Comparison of ENCODE assay signal across 1 cellular context in the genomic region with DNA sequence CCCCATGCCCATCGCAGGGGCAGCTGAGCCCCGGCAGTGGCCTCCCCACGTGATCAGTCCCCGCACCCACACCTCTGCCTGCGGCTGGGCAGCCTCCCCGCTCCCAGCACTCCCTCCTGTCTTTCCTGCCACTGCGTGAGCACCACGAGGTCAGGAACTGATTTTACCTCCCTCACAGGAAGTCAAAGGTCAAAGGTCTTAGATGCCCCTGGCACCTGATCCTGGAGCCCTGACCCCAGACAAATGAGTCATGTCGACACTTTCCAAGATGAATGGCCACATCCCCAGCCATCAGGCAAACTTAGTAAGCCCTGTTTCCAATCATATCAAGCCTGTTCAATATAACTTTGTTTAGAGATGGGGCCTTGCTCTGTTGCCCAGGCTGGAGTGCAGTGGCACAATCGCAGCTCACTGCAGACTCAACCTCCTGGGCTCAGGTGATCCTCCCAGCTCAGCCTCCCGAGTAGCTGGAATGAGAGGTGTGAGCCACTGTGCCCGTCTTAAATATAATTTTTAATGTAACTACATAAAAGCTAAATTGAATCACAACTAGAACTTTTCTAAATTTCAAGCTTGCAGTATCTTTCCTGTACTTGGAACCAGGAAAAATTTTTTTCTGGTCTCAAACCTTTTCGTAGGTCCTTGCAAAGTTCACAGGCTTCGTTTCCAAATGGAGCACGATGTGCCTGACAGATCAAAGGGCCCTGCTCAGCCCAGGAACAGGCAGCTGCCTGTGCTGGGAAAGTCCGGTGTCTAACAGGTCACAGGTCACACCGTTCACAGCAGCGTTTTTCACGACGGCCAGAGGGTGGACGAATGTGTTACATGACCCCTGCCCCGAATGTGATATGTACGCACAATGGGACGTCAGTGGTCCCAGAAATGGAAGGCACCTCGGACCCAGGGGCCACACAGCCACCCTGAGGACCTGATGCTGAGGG.
TF ChIP-seq lines count a peak whose summit lies in the region.

No MANE protein-coding gene starts in this region.

TF ChIP-seq in HepG2, 621 proteins besides CTCF, POLR2A, EP300 and RAD21 (continued from another document and continues in another):
- TF ChIP-seq, protein P1, sequence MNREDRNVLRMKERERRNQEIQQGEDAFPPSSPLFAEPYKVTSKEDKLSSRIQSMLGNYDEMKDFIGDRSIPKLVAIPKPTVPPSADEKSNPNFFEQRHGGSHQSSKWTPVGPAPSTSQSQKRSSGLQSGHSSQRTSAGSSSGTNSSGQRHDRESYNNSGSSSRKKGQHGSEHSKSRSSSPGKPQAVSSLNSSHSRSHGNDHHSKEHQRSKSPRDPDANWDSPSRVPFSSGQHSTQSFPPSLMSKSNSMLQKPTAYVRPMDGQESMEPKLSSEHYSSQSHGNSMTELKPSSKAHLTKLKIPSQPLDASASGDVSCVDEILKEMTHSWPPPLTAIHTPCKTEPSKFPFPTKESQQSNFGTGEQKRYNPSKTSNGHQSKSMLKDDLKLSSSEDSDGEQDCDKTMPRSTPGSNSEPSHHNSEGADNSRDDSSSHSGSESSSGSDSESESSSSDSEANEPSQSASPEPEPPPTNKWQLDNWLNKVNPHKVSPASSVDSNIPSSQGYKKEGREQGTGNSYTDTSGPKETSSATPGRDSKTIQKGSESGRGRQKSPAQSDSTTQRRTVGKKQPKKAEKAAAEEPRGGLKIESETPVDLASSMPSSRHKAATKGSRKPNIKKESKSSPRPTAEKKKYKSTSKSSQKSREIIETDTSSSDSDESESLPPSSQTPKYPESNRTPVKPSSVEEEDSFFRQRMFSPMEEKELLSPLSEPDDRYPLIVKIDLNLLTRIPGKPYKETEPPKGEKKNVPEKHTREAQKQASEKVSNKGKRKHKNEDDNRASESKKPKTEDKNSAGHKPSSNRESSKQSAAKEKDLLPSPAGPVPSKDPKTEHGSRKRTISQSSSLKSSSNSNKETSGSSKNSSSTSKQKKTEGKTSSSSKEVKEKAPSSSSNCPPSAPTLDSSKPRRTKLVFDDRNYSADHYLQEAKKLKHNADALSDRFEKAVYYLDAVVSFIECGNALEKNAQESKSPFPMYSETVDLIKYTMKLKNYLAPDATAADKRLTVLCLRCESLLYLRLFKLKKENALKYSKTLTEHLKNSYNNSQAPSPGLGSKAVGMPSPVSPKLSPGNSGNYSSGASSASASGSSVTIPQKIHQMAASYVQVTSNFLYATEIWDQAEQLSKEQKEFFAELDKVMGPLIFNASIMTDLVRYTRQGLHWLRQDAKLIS (CRISPR knock-in tag; IDR thresholded peaks at IDR 0.05): no peak
- TF ChIP-seq ZNF530 (CRISPR knock-in tag; IDR thresholded peaks at IDR 0.05; ENCODE audit: low read depth): 0 out of 2 replicates have a peak, but pooled peaks have one; percentile 53
- TF ChIP-seq KLF12 (CRISPR knock-in tag; IDR thresholded peaks at IDR 0.05; ENCODE audit: borderline replicate concordance): no peak
- TF ChIP-seq, protein P2, sequence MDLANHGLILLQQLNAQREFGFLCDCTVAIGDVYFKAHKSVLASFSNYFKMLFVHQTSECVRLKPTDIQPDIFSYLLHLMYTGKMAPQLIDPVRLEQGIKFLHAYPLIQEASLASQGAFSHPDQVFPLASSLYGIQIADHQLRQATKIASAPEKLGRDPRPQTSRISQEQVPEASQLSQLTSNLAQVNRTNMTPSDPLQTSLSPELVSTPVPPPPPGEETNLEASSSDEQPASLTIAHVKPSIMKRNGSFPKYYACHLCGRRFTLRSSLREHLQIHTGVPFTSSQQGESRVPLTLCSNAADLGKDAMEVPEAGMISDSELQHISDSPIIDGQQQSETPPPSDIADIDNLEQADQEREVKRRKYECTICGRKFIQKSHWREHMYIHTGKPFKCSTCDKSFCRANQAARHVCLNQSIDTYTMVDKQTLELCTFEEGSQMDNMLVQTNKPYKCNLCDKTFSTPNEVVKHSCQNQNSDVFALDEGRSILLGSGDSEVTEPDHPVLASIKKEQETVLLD (CRISPR knock-in tag; IDR thresholded peaks at IDR 0.05; ENCODE audit: low read depth): peak; percentile 60
- no peak for TF ChIP-seq KDM5A (IDR thresholded peaks at IDR 0.05; ENCODE audit: borderline replicate concordance, low read length)
- TF ChIP-seq AGO2 (optimal IDR thresholded peaks at IDR 0.05; ENCODE audit: low read depth, low read length): no peak
- TF ChIP-seq HOXA3 (CRISPR knock-in tag; IDR thresholded peaks at IDR 0.05): peak; percentile 69
- TF ChIP-seq AGO1 (IDR thresholded peaks at IDR 0.05; ENCODE audit: low read depth, low read length, poor library complexity, severe bottlenecking): no peak
- no peak for TF ChIP-seq ZNF160 (CRISPR knock-in tag; IDR thresholded peaks at IDR 0.05)
- TF ChIP-seq ZSCAN31 (CRISPR knock-in tag; IDR thresholded peaks at IDR 0.05; ENCODE audit: low read depth): no peak
- TF ChIP-seq SATB2 (CRISPR knock-in tag; IDR thresholded peaks at IDR 0.05): no peak
- no peak for TF ChIP-seq TCF12 (IDR thresholded peaks at IDR 0.05)
- no peak for TF ChIP-seq TCF12 (CRISPR knock-in tag; IDR thresholded peaks at IDR 0.05)
- TF ChIP-seq, protein P3, sequence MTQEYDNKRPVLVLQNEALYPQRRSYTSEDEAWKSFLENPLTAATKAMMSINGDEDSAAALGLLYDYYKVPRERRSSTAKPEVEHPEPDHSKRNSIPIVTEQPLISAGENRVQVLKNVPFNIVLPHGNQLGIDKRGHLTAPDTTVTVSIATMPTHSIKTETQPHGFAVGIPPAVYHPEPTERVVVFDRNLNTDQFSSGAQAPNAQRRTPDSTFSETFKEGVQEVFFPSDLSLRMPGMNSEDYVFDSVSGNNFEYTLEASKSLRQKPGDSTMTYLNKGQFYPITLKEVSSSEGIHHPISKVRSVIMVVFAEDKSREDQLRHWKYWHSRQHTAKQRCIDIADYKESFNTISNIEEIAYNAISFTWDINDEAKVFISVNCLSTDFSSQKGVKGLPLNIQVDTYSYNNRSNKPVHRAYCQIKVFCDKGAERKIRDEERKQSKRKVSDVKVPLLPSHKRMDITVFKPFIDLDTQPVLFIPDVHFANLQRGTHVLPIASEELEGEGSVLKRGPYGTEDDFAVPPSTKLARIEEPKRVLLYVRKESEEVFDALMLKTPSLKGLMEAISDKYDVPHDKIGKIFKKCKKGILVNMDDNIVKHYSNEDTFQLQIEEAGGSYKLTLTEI (CRISPR knock-in tag; conservative IDR thresholded peaks at IDR 0.05): no peak
- TF ChIP-seq, protein P4, sequence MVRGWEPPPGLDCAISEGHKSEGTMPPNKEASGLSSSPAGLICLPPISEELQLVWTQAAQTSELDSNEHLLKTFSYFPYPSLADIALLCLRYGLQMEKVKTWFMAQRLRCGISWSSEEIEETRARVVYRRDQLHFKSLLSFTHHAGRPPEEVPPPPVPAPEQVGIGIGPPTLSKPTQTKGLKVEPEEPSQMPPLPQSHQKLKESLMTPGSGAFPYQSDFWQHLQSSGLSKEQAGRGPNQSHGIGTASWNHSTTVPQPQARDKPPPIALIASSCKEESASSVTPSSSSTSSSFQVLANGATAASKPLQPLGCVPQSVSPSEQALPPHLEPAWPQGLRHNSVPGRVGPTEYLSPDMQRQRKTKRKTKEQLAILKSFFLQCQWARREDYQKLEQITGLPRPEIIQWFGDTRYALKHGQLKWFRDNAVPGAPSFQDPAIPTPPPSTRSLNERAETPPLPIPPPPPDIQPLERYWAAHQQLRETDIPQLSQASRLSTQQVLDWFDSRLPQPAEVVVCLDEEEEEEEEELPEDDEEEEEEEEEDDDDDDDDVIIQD (CRISPR knock-in tag; IDR thresholded peaks at IDR 0.05; ENCODE audit: low read depth): no peak; the same call in 1 of the 2 replicates
- TF ChIP-seq, protein P5, sequence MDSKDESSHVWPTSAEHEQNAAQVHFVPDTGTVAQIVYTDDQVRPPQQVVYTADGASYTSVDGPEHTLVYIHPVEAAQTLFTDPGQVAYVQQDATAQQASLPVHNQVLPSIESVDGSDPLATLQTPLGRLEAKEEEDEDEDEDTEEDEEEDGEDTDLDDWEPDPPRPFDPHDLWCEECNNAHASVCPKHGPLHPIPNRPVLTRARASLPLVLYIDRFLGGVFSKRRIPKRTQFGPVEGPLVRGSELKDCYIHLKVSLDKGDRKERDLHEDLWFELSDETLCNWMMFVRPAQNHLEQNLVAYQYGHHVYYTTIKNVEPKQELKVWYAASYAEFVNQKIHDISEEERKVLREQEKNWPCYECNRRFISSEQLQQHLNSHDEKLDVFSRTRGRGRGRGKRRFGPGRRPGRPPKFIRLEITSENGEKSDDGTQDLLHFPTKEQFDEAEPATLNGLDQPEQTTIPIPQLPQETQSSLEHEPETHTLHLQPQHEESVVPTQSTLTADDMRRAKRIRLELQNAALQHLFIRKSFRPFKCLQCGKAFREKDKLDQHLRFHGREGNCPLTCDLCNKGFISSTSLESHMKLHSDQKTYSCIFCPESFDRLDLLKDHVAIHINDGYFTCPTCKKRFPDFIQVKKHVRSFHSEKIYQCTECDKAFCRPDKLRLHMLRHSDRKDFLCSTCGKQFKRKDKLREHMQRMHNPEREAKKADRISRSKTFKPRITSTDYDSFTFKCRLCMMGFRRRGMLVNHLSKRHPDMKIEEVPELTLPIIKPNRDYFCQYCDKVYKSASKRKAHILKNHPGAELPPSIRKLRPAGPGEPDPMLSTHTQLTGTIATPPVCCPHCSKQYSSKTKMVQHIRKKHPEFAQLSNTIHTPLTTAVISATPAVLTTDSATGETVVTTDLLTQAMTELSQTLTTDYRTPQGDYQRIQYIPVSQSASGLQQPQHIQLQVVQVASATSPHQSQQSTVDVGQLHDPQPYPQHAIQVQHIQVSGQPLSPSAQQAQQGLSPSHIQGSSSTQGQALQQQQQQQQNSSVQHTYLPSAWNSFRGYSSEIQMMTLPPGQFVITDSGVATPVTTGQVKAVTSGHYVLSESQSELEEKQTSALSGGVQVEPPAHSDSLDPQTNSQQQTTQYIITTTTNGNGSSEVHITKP (CRISPR knock-in tag; IDR thresholded peaks at IDR 0.05; ENCODE audit: low read depth): no peak
- peak; percentile 41 for TF ChIP-seq IRF2 (CRISPR knock-in tag; IDR thresholded peaks at IDR 0.05)
- no peak for TF ChIP-seq ZNF432 (CRISPR knock-in tag; IDR thresholded peaks at IDR 0.05; ENCODE audit: borderline replicate concordance)
- TF ChIP-seq RXRB (CRISPR knock-in tag; IDR thresholded peaks at IDR 0.05; ENCODE audit: borderline replicate concordance): peak; percentile 90
- no peak for TF ChIP-seq ZNF17 (CRISPR knock-in tag; IDR thresholded peaks at IDR 0.05)
- TF ChIP-seq CBX1 (IDR thresholded peaks at IDR 0.05; ENCODE audit: low read depth): no peak
- no peak for TF ChIP-seq RFXAP (CRISPR knock-in tag; IDR thresholded peaks at IDR 0.05; ENCODE audit: borderline replicate concordance)
- no peak; the same call in none of the 2 replicates for TF ChIP-seq PHF20 (CRISPR knock-in tag; IDR thresholded peaks at IDR 0.05)
- TF ChIP-seq, protein P6, sequence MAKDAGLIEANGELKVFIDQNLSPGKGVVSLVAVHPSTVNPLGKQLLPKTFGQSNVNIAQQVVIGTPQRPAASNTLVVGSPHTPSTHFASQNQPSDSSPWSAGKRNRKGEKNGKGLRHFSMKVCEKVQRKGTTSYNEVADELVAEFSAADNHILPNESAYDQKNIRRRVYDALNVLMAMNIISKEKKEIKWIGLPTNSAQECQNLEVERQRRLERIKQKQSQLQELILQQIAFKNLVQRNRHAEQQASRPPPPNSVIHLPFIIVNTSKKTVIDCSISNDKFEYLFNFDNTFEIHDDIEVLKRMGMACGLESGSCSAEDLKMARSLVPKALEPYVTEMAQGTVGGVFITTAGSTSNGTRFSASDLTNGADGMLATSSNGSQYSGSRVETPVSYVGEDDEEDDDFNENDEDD (CRISPR knock-in tag; IDR thresholded peaks at IDR 0.05; ENCODE audit: borderline replicate concordance): peak; percentile 82; the same call in 1 of the 2 replicates
- no peak for TF ChIP-seq RFX1 (IDR thresholded peaks at IDR 0.05)
- no peak for TF ChIP-seq ATAD3A (CRISPR knock-in tag; IDR thresholded peaks at IDR 0.05)
- peak; percentile 65; the same call in 1 of the 2 replicates for TF ChIP-seq KDM6A (CRISPR knock-in tag; IDR thresholded peaks at IDR 0.05; ENCODE audit: low read depth)
- no peak for TF ChIP-seq ISL2 (CRISPR knock-in tag; IDR thresholded peaks at IDR 0.05)
- TF ChIP-seq ZC3H13 (CRISPR knock-in tag; IDR thresholded peaks at IDR 0.05): no peak
- TF ChIP-seq, protein P7, sequence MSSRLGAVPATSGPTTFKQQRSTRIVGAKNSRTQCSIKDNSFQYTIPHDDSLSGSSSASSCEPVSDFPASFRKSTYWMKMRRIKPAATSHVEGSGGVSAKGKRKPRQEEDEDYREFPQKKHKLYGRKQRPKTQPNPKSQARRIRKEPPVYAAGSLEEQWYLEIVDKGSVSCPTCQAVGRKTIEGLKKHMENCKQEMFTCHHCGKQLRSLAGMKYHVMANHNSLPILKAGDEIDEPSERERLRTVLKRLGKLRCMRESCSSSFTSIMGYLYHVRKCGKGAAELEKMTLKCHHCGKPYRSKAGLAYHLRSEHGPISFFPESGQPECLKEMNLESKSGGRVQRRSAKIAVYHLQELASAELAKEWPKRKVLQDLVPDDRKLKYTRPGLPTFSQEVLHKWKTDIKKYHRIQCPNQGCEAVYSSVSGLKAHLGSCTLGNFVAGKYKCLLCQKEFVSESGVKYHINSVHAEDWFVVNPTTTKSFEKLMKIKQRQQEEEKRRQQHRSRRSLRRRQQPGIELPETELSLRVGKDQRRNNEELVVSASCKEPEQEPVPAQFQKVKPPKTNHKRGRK (CRISPR knock-in tag; IDR thresholded peaks at IDR 0.05): no peak
- TF ChIP-seq SNRNP70 (IDR thresholded peaks at IDR 0.05; ENCODE audit: low read depth, low read length): no peak
- no peak for TF ChIP-seq MBNL3 (CRISPR knock-in tag; conservative IDR thresholded peaks at IDR 0.05)
- TF ChIP-seq NRL (CRISPR knock-in tag; IDR thresholded peaks at IDR 0.05; ENCODE audit: borderline replicate concordance): peak; percentile 36
- TF ChIP-seq TAF15 (IDR thresholded peaks at IDR 0.05; ENCODE audit: low read depth, low read length, poor library complexity, severe bottlenecking): no peak
- TF ChIP-seq, protein P8, sequence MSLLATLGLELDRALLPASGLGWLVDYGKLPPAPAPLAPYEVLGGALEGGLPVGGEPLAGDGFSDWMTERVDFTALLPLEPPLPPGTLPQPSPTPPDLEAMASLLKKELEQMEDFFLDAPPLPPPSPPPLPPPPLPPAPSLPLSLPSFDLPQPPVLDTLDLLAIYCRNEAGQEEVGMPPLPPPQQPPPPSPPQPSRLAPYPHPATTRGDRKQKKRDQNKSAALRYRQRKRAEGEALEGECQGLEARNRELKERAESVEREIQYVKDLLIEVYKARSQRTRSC (CRISPR knock-in tag; IDR thresholded peaks at IDR 0.05; ENCODE audit: low read depth): 0 out of 2 replicates have a peak, but pooled peaks have one; percentile 56
- TF ChIP-seq ZNF234 (CRISPR knock-in tag; conservative IDR thresholded peaks at IDR 0.05): no peak
- TF ChIP-seq SKI (IDR thresholded peaks at IDR 0.05; ENCODE audit: partially characterized antibody): peak; percentile 30
- TF ChIP-seq FOSL2 (CRISPR knock-in tag; IDR thresholded peaks at IDR 0.05): peak; percentile 91
- no peak for TF ChIP-seq MAFG (CRISPR knock-in tag; IDR thresholded peaks at IDR 0.05)
- TF ChIP-seq ZNF34 (CRISPR knock-in tag; IDR thresholded peaks at IDR 0.05; ENCODE audit: borderline replicate concordance): no peak
- peak; percentile 59; the same call in 1 of the 2 replicates for TF ChIP-seq ZNF274 (CRISPR knock-in tag; IDR thresholded peaks at IDR 0.05)
- TF ChIP-seq, protein P9, sequence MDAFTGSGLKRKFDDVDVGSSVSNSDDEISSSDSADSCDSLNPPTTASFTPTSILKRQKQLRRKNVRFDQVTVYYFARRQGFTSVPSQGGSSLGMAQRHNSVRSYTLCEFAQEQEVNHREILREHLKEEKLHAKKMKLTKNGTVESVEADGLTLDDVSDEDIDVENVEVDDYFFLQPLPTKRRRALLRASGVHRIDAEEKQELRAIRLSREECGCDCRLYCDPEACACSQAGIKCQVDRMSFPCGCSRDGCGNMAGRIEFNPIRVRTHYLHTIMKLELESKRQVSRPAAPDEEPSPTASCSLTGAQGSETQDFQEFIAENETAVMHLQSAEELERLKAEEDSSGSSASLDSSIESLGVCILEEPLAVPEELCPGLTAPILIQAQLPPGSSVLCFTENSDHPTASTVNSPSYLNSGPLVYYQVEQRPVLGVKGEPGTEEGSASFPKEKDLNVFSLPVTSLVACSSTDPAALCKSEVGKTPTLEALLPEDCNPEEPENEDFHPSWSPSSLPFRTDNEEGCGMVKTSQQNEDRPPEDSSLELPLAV (CRISPR knock-in tag; conservative IDR thresholded peaks at IDR 0.05; ENCODE audit: low read depth): no peak
